In the genomic region with DNA sequence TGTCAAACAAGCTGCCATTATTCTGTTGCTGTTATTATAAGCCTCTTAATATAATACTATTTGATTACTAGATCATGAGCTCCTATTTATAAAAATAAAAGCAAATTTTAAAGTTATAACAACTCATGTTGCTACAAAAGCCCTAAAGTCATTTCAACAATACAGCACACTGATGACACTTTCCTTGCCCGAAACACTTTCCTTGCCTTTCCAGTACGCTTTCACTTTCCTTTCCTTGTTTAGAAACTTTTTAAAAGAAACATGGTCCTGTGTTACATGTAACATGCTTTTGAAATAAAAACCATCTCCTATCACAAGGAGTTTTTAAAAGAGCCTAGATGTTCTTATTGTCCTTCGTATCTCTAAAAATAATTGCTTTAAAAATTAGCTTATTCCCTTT, we compare ENCODE assay signal across 17 cellular contexts.
DNase-seq lines count a peak whose midpoint lies in the region; ATAC-seq and TF ChIP-seq lines count a peak whose summit lies in the region.
"Had no signal": no experiment of that assay in that cellular context is flagged by ENCODE, and none has a peak within 500 bp of the region (broad histone marks: within the 10 kb centered on the region; RNA-seq: fewer than 3 reads in every experiment).

No MANE protein-coding gene starts in this region.

- TF ChIP-seq CTCF in osteoblast (IDR thresholded peaks at IDR 0.05; ENCODE audit: extremely low read depth, low read depth, low read length): no peak

- H3K27ac ChIP-seq in muscle layer of duodenum (ENCODE audit: low read length): no peak overlapping the region
- no peak overlapping the region for H3K27ac ChIP-seq in osteoblast (ENCODE audit: low read depth, low read length)
- H3K27ac ChIP-seq: adrenal gland, colonic mucosa, transverse colon had no signal

- peaks cover 5% of the 10 kb centered on the region for H3K4me1 Mint-ChIP-seq in T-helper 17 cell
- H3K4me1 Mint-ChIP-seq: CD4-positive, alpha-beta memory T cell had no signal

- H3K4me1 ChIP-seq in muscle layer of duodenum (ENCODE audit: control insufficient read depth in 1 of 2, insufficient read depth in 2 of 2, low read length in 2 of 2): no peaks in the 10 kb centered on the region
- H3K4me1 ChIP-seq in osteoblast (ENCODE audit: insufficient read depth, low read length): no peaks in the 10 kb centered on the region
- H3K4me1 ChIP-seq: adrenal gland, colonic mucosa, transverse colon had no signal

- H3K4me2 ChIP-seq in osteoblast (ENCODE audit: insufficient read depth, low read length): no peak overlapping the region

- no peak for DNase-seq in T-helper 17 cell
- no peak for DNase-seq in activated naive CD4-positive, alpha-beta T cell treated with Interleukin-2 at 50 U/mL for 16 hours
- DNase-seq in osteoblast (ENCODE audit: insufficient read length, low spot score, missing footprints): no peak
- DNase-seq: activated CD4-positive, alpha-beta T cell treated with anti-CD3 and anti-CD28 coated beads for 36 hours; activated T-cell treated with anti-CD3 and anti-CD28 coated beads, Interleukin-2, amount 50 U/mL, for 24 hours; adrenal gland; CD4-positive, alpha-beta memory T cell; colonic mucosa; GOT3; left cardiac atrium; NCI-H2081 treated with DMSO at 0.1 percent for 48 hours; T-helper 2 cell; transverse colon had no signal

- H3K36me3 Mint-ChIP-seq in T-helper 17 cell (ENCODE audit: low read depth): no peaks in the 10 kb centered on the region
- H3K36me3 Mint-ChIP-seq: CD4-positive, alpha-beta memory T cell had no signal

- H3K36me3 ChIP-seq in muscle layer of duodenum (ENCODE audit: control insufficient read depth in 1 of 2, insufficient read depth in 2 of 2, low read length in 2 of 2) (no peaks in the 10 kb centered on the region), osteoblast (ENCODE audit: insufficient read depth, low read length) (no peaks in the 10 kb centered on the region)
- H3K36me3 ChIP-seq: adrenal gland, colonic mucosa, transverse colon had no signal

- H3K27ac Mint-ChIP-seq in T-helper 17 cell: peak overlapping the region; percentile 72
- H3K27ac Mint-ChIP-seq: activated CD4-positive, alpha-beta T cell treated with anti-CD3 and anti-CD28 coated beads for 36 hours; activated T-cell treated with anti-CD3 and anti-CD28 coated beads, Interleukin-2, amount 50 U/mL, for 24 hours; CD4-positive, alpha-beta memory T cell had no signal

- no peaks in the 10 kb centered on the region for H3K27me3 ChIP-seq in muscle layer of duodenum (ENCODE audit: low read depth, low read length)
- H3K27me3 ChIP-seq in osteoblast (ENCODE audit: insufficient read depth, low read length): no peaks in the 10 kb centered on the region
- H3K27me3 ChIP-seq: adrenal gland, colonic mucosa, transverse colon had no signal

- H3K79me2 ChIP-seq in osteoblast (ENCODE audit: insufficient read depth, low read length): no peaks in the 10 kb centered on the region

- peak overlapping the region; percentile 16 for H3K4me3 Mint-ChIP-seq in T-helper 17 cell
- H3K4me3 Mint-ChIP-seq: activated CD4-positive, alpha-beta T cell treated with anti-CD3 and anti-CD28 coated beads for 36 hours; activated T-cell treated with anti-CD3 and anti-CD28 coated beads, Interleukin-2, amount 50 U/mL, for 24 hours; CD4-positive, alpha-beta memory T cell had no signal

- no peaks in the 10 kb centered on the region for H3K27me3 Mint-ChIP-seq in T-helper 17 cell
- H3K27me3 Mint-ChIP-seq: activated CD4-positive, alpha-beta T cell treated with anti-CD3 and anti-CD28 coated beads for 36 hours; activated T-cell treated with anti-CD3 and anti-CD28 coated beads, Interleukin-2, amount 50 U/mL, for 24 hours; CD4-positive, alpha-beta memory T cell had no signal

- ATAC-seq in GM19397 (IDR thresholded peaks at IDR 0.05; ENCODE audit: unreplicated experiment) (peak; percentile 68), HG02973 (IDR thresholded peaks at IDR 0.05; ENCODE audit: unreplicated experiment) (peak; percentile 56), T-helper 17 cell (peak; percentile 59), HG03280 (IDR thresholded peaks at IDR 0.05; ENCODE audit: unreplicated experiment) (no peak)
- ATAC-seq: activated CD4-positive, alpha-beta T cell treated with anti-CD3 and anti-CD28 coated beads for 36 hours; left cardiac atrium had no signal

- no peaks in the 10 kb centered on the region for H3K9me3 ChIP-seq in T-helper 17 cell (ENCODE audit: control insufficient read depth, low read length, poor library complexity, severe bottlenecking)
- H3K9me3 ChIP-seq in muscle layer of duodenum (ENCODE audit: control insufficient read depth in 1 of 2, low read length in 2 of 2): no peaks in the 10 kb centered on the region
- no peaks in the 10 kb centered on the region for H3K9me3 ChIP-seq in osteoblast (ENCODE audit: low read depth, low read length)
- H3K9me3 ChIP-seq: adrenal gland, colonic mucosa, transverse colon had no signal

- peak overlapping the region; percentile 35 to 57 for H3K4me3 ChIP-seq in muscle layer of duodenum (ENCODE audit: low read depth in 1 of 2, low read length in 2 of 2)
- no peak overlapping the region for H3K4me3 ChIP-seq in osteoblast (ENCODE audit: insufficient read depth, low read length)
- H3K4me3 ChIP-seq: adrenal gland, colonic mucosa had no signal

- no peaks in the 10 kb centered on the region for H4K20me1 ChIP-seq in osteoblast (ENCODE audit: insufficient read depth, low read length)

- H2AFZ ChIP-seq in osteoblast (ENCODE audit: low read length): no peak overlapping the region
